Comparison of ENCODE assay signal across 4 cellular contexts in genomic region chr4:80247484-80247883, GRCh38. TPM values are rescaled to one million over a fixed set of nuclear protein-coding genes. Genes with fewer than 3 reads are reported as not detected.
"Had no signal": no experiment of that assay in that cellular context is flagged by ENCODE, and none has a peak within 500 bp of the region (broad histone marks: within the 10 kb centered on the region; RNA-seq: fewer than 3 reads in every experiment).

No MANE protein-coding gene starts in this region.

RNA-seq across cellular contexts. Expression of gene FGF5, which starts 19.0 kb away (rescaled TPM):
- total RNA-seq: PC-9, Peyer's patch, SK-MEL-5 had no signal

RNA-seq across cellular contexts. Expression of gene PRDM8, which starts 50.2 kb away (rescaled TPM):
- total RNA-seq: OCI-LY7 had no signal
